Comparison of ENCODE assay signal across 34 cellular contexts in the genomic region with DNA sequence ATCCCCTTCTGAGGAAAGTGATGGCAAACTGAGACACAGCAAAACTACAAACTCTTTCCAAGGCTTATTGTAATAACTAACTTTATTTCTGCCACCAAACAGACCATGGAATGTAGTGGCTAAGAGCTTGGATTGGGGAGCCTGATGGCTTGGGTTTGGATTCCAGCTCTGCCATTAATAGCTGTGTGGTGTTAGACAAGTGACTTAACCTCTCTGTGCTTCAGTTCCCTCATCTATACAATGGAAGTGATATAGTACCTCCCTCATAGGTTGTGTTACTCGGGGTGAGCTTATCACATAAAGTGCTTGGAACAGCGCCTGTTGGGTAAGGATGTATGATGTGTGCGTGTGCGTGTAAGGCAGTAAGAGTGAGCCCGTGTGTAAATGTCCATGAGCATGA. TPM values are rescaled to one million over a fixed set of nuclear protein-coding genes. Genes with fewer than 3 reads are reported as not detected.
"Had no signal": no experiment of that assay in that cellular context is flagged by ENCODE, and none has a peak within 500 bp of the region (broad histone marks: within the 10 kb centered on the region; RNA-seq: fewer than 3 reads in every experiment).

No MANE protein-coding gene starts in this region.

- H3K9me3 ChIP-seq: ascending aorta, breast epithelium had no signal

- H3K9me3 Mint-ChIP-seq: activated CD4-positive, alpha-beta memory T cell treated with anti-CD3 and anti-CD28 coated beads, Interleukin-2, amount 10 ng/mL, durations not matched to agents 7 days and 5 days; activated CD4-positive, alpha-beta T cell treated with anti-CD3 and anti-CD28 coated beads, Interleukin-2, amount 10 ng/mL, durations not matched to agents 7 days and 5 days; activated naive CD4-positive, alpha-beta T cell treated with anti-CD3 and anti-CD28 coated beads, Interleukin-2, amount 10 ng/mL, durations not matched to agents 7 days and 5 days; activated naive CD4-positive, alpha-beta T cell treated with anti-CD3 and anti-CD28 coated beads, Interleukin-2, amount 50 U/mL, for 72 hours; activated T-cell treated with anti-CD3 and anti-CD28 coated beads, Interleukin-2, amount 50 U/mL, for 24 hours; brain; central memory CD8-positive, alpha-beta T cell; dendritic cell treated with granulocyte-macrophage colony-stimulating factor and Interleukin-4, amounts not matched to agents 40 ng/mL and 50 ng/mL, for 4 days; endodermal cell had no signal

- H3K4me3 Mint-ChIP-seq: activated CD4-positive, alpha-beta memory T cell treated with anti-CD3 and anti-CD28 coated beads, Interleukin-2, amount 10 ng/mL, durations not matched to agents 7 days and 5 days; activated CD4-positive, alpha-beta T cell treated with anti-CD3 and anti-CD28 coated beads, Interleukin-2, amount 10 ng/mL, durations not matched to agents 7 days and 5 days; activated naive CD4-positive, alpha-beta T cell treated with anti-CD3 and anti-CD28 coated beads, Interleukin-2, amount 10 ng/mL, durations not matched to agents 7 days and 5 days; activated naive CD8-positive, alpha-beta T cell treated with anti-CD3 and anti-CD28 coated beads, Interleukin-2, amount 10 ng/mL, durations not matched to agents 7 days and 5 days; activated T-cell treated with anti-CD3 and anti-CD28 coated beads, Interleukin-2, amount 50 U/mL, for 24 hours; activated T-cell treated with anti-CD3 and anti-CD28 coated beads, Interleukin-2, amount 50 U/mL, for 72 hours; brain; central memory CD8-positive, alpha-beta T cell; dendritic cell treated with granulocyte-macrophage colony-stimulating factor and Interleukin-4, amounts not matched to agents 40 ng/mL and 50 ng/mL, for 4 days; endodermal cell; T-helper 17 cell; WTC11 had no signal

- ATAC-seq: activated naive CD4-positive, alpha-beta T cell treated with anti-CD3 and anti-CD28 coated beads, Interleukin-2, amount 50 U/mL, for 72 hours; activated T-cell treated with anti-CD3 and anti-CD28 coated beads, Interleukin-2, amount 50 U/mL, for 72 hours; esophagus mucosa; T-helper 17 cell; WTC11 had no signal

- FAIRE-seq: frontal cortex, TTC549 had no signal

- H3K4me3 ChIP-seq: ascending aorta, breast epithelium, cardiac muscle cell, coronary artery, dorsolateral prefrontal cortex had no signal

- H3K4me1 Mint-ChIP-seq: activated CD4-positive, alpha-beta memory T cell treated with anti-CD3 and anti-CD28 coated beads, Interleukin-2, amount 10 ng/mL, durations not matched to agents 7 days and 5 days; activated CD4-positive, alpha-beta T cell treated with anti-CD3 and anti-CD28 coated beads, Interleukin-2, amount 10 ng/mL, durations not matched to agents 7 days and 5 days; activated naive CD4-positive, alpha-beta T cell treated with anti-CD3 and anti-CD28 coated beads, Interleukin-2, amount 10 ng/mL, durations not matched to agents 7 days and 5 days; activated naive CD8-positive, alpha-beta T cell treated with anti-CD3 and anti-CD28 coated beads, Interleukin-2, amount 10 ng/mL, durations not matched to agents 7 days and 5 days; central memory CD8-positive, alpha-beta T cell had no signal

- H3K36me3 ChIP-seq: ascending aorta, breast epithelium, cardiac muscle cell had no signal

- H3K27ac ChIP-seq: ascending aorta, breast epithelium, cardiac muscle cell, coronary artery, dorsolateral prefrontal cortex, VCaP had no signal

- H3K36me3 Mint-ChIP-seq: activated naive CD4-positive, alpha-beta T cell treated with anti-CD3 and anti-CD28 coated beads, Interleukin-2, amount 10 ng/mL, durations not matched to agents 7 days and 5 days; activated naive CD4-positive, alpha-beta T cell treated with anti-CD3 and anti-CD28 coated beads, Interleukin-2, amount 50 U/mL, for 72 hours; activated naive CD8-positive, alpha-beta T cell treated with anti-CD3 and anti-CD28 coated beads, Interleukin-2, amount 10 ng/mL, durations not matched to agents 7 days and 5 days; brain; WTC11 had no signal

- H3K27me3 Mint-ChIP-seq: activated T-cell treated with anti-CD3 and anti-CD28 coated beads, Interleukin-2, amount 50 U/mL, for 24 hours; central memory CD8-positive, alpha-beta T cell had no signal

- H3K27ac Mint-ChIP-seq: activated CD4-positive, alpha-beta memory T cell treated with anti-CD3 and anti-CD28 coated beads, Interleukin-2, amount 10 ng/mL, durations not matched to agents 7 days and 5 days; activated CD4-positive, alpha-beta T cell treated with anti-CD3 and anti-CD28 coated beads, Interleukin-2, amount 10 ng/mL, durations not matched to agents 7 days and 5 days; activated naive CD4-positive, alpha-beta T cell treated with anti-CD3 and anti-CD28 coated beads, Interleukin-2, amount 10 ng/mL, durations not matched to agents 7 days and 5 days; activated naive CD4-positive, alpha-beta T cell treated with anti-CD3 and anti-CD28 coated beads, Interleukin-2, amount 50 U/mL, for 72 hours; activated naive CD8-positive, alpha-beta T cell treated with anti-CD3 and anti-CD28 coated beads, Interleukin-2, amount 10 ng/mL, durations not matched to agents 7 days and 5 days; activated T-cell treated with anti-CD3 and anti-CD28 coated beads, Interleukin-2, amount 50 U/mL, for 24 hours; activated T-cell treated with anti-CD3 and anti-CD28 coated beads, Interleukin-2, amount 50 U/mL, for 72 hours; dendritic cell treated with granulocyte-macrophage colony-stimulating factor and Interleukin-4, amounts not matched to agents 40 ng/mL and 50 ng/mL, for 4 days; endodermal cell; T-helper 17 cell; WTC11 had no signal

- H3K27me3 ChIP-seq: ascending aorta, breast epithelium, cardiac muscle cell, dorsolateral prefrontal cortex had no signal

- DNase-seq: activated CD4-positive, alpha-beta memory T cell treated with anti-CD3 and anti-CD28 coated beads, Interleukin-2, amount 10 ng/mL, durations not matched to agents 7 days and 5 days; activated CD4-positive, alpha-beta T cell treated with anti-CD3 and anti-CD28 coated beads for 1 hour; activated CD4-positive, alpha-beta T cell treated with anti-CD3 and anti-CD28 coated beads for 4 hours; activated CD4-positive, alpha-beta T cell treated with anti-CD3 and anti-CD28 coated beads, Interleukin-2, amount 10 ng/mL, durations not matched to agents 7 days and 5 days; activated CD4-positive, alpha-beta T cell treated with anti-CD3 and anti-CD28 coated beads, Interleukin-2, amount 50 U/mL, for 4 hours; activated CD8-positive, alpha-beta memory T cell treated with anti-CD3 and anti-CD28 coated beads, Interleukin-2, amount 50 U/mL, for 48 hours; activated gamma-delta T cell; activated naive CD4-positive, alpha-beta T cell; activated naive CD4-positive, alpha-beta T cell treated with anti-CD3 and anti-CD28 coated beads, Interleukin-2, amount 10 ng/mL, durations not matched to agents 7 days and 5 days; activated naive CD8-positive, alpha-beta T cell treated with anti-CD3 and anti-CD28 coated beads, Interleukin-2, amount 10 ng/mL, durations not matched to agents 7 days and 5 days; activated T-cell treated with anti-CD3 and anti-CD28 coated beads for 4 hours; activated T-cell treated with anti-CD3 and anti-CD28 coated beads, Interleukin-2, amount 50 U/mL, for 24 hours; activated T-cell treated with anti-CD3 and anti-CD28 coated beads, Interleukin-2, amount 50 U/mL, for 72 hours; effector memory CD4-positive, alpha-beta T cell; endodermal cell; foreskin fibroblast; SW 1271; T-helper 1 cell; T-helper 17 cell had no signal

- H3K4me1 ChIP-seq: ascending aorta, breast epithelium had no signal

RNA-seq across cellular contexts. Expression of gene MFAP4, which starts 18.1 kb away (rescaled TPM):
- total RNA-seq: activated CD4-positive, alpha-beta memory T cell treated with anti-CD3 and anti-CD28 coated beads, Interleukin-2, amount 10 ng/mL, durations not matched to agents 7 days and 5 days; activated CD4-positive, alpha-beta T cell treated with anti-CD3 and anti-CD28 coated beads, Interleukin-2, amount 10 ng/mL, durations not matched to agents 7 days and 5 days; activated naive CD4-positive, alpha-beta T cell treated with anti-CD3 and anti-CD28 coated beads, Interleukin-2, amount 50 U/mL, for 72 hours; activated naive CD8-positive, alpha-beta T cell treated with anti-CD3 and anti-CD28 coated beads, Interleukin-2, amount 10 ng/mL, durations not matched to agents 7 days and 5 days; epithelial cell of proximal tubule; T-helper 17 cell had no signal
